Comparison of ENCODE assay signal across 8 cellular contexts in the genomic region with DNA sequence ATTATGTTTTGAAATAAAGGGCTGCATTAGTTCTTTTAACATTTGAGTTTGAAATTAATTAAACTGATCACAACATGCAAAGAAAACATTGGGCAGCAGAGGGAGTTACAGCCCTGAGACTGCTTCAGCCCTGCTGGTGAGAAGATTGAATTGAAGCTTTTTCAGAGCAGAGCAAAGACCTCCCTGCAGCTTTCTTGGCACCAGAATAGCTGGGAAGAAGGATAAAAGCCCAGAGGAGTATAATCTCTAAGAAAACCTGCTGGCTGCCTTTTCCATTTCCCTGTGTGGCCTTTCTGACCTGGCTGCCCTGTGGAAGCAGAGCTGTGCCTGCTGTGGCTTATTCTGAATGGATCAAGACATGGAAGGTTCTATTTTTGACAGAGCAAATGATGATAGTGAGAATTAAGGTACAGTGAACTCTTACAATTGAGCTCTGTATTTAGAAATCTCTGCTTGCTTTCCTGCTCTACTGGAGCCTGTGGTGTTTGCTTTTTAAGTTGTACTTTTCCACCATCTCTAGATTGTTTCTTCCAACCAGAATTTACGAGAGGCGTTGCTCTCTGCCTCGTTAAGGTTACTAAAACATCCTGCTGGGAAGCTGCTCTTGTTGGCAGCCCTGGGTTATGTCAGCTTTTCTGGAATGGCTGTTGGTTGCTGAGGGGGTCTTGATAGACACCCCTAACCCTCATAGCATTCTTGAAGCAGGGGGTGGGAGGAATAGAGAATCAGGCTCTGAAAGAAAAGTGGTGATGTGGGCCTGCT. TPM values are rescaled to one million over a fixed set of nuclear protein-coding genes. Genes with fewer than 3 reads are reported as not detected.
DNase-seq lines count a peak whose midpoint lies in the region; ATAC-seq, FAIRE-seq and TF ChIP-seq lines count a peak whose summit lies in the region.

No MANE protein-coding gene starts in this region.

- no peaks in the 10 kb centered on the region for H4K20me1 ChIP-seq in GM12878 (ENCODE audit: control insufficient read depth, insufficient read depth)

- H3K36me3 Mint-ChIP-seq in Caco-2 (ENCODE audit: insufficient read depth, unreplicated experiment), result peaks cover 41% of the 10 kb centered on the region

- intact Hi-C loops in Caco-2 (cut with micrococcal nuclease; ENCODE audit: unreplicated experiment), result loop anchor here (1.0 kb wide), 2 partner anchors 202 to 256 kb away; partner anchors contain the start of gene SOX13
- intact Hi-C loops in GM12878 (cut with micrococcal nuclease; ENCODE audit: unreplicated experiment), result no loop called here
- intact Hi-C loops in sigmoid colon (cut with DNase I), result loop anchor here (1.0 to 2.0 kb wide), 2 partner anchors 202 to 257 kb away; partner anchors contain the start of gene SOX13

- no peaks in the 10 kb centered on the region for H3K79me2 ChIP-seq in GM12878 (ENCODE audit: control insufficient read depth, insufficient read depth, low read length)

- TF ChIP-seq POLR2A in GM12878 (IDR thresholded peaks at IDR 0.05; ENCODE audit: low read depth, low read length) (no peak), sigmoid colon (IDR thresholded peaks at IDR 0.05) (no peak)

- TF ChIP-seq CTCF in Caco-2 (IDR thresholded peaks at IDR 0.05; ENCODE audit: insufficient read depth in 1 of 2, low read depth in 1 of 2, low read length in 1 of 2, severe bottlenecking in 1 of 2, unreplicated experiment in 1 of 2), result peak; percentile 90 to 96
- TF ChIP-seq CTCF in HEK293 (tag by site-specific recombination; IDR thresholded peaks at IDR 0.05), result peak; percentile 83
- peak; percentile 64 to 67 (median 67) for TF ChIP-seq CTCF in GM12878 (IDR thresholded peaks at IDR 0.05 in 2 of 3, conservative IDR thresholded peaks at IDR 0.05 in 1 of 3; ENCODE audit: control insufficient read depth in 2 of 3, extremely low read depth in 1 of 3, insufficient read depth in 1 of 3, low read depth in 3 of 3, low read length in 3 of 3)
- TF ChIP-seq CTCF in sigmoid colon (IDR thresholded peaks at IDR 0.05), result peak; percentile 85 to 98 (median 96)

- no peak overlapping the region for H2AFZ ChIP-seq in GM12878 (ENCODE audit: control insufficient read depth, low read depth, low read length)

- in situ Hi-C loops in GM12878 (cut with MboI), result no loop called here

- CTCF ChIA-PET in Caco-2 (lab: Charles Lee) (interaction anchor here (0.5 to 3.4 kb wide), 17 partner anchors 10 to 259 kb away, joined by 3 to 60 read pairs (median 4); partner anchors contain the start of genes SNRPE and SOX13), HEK293 (lab: Yijun Ruan, JAX) (interaction anchor here (0.6 to 8.2 kb wide), 26 partner anchors 9 to 602 kb away, joined by 3 to 167 read pairs (median 4); partner anchors contain the start of genes GOLT1A and SOX13), GM12878 (lab: Yijun Ruan, JAX) (interaction anchor here (0.7 to 5.7 kb wide), 13 partner anchors 11 to 493 kb away, joined by 3 to 102 read pairs (median 4); partner anchors contain the start of gene SNRPE)

- RAD21 ChIA-PET in GM12878 (lab: Charles Lee; ENCODE audit: unreplicated experiment), result interaction anchor here (1.0 to 5.0 kb wide), 3 partner anchors 171 to 259 kb away, joined by 3 to 42 read pairs (median 18); no protein-coding TSS in a partner anchor

- no peak overlapping the region for H3K27ac ChIP-seq in HEK293 (ENCODE audit: extremely low read depth, low read depth, low read length)
- no peak overlapping the region for H3K27ac ChIP-seq in GM12878 (ENCODE audit: control insufficient read depth, insufficient read depth)
- H3K27ac ChIP-seq in sigmoid colon, result peak overlapping the region in 3 of 4 donors; percentile 77 to 80 (median 77)

- no peak overlapping the region for H3K27ac Mint-ChIP-seq in Caco-2 (ENCODE audit: unreplicated experiment)

- SMC1A ChIA-PET in GM12878 (lab: Charles Lee; ENCODE audit: uncharacterized antibody, unreplicated experiment), result interaction anchor here (0.6 to 4.8 kb wide), 9 partner anchors 13 to 501 kb away, joined by 3 to 55 read pairs (median 3); no protein-coding TSS in a partner anchor

- DNase-seq in Caco-2 (peak; percentile 48 to 65), NCI-H774 (lab: John Stamatoyannopoulos, UW) (peak; percentile 29), GM12878 (ENCODE audit: low read depth, low spot score) (no peak), hippocampal formation (lab: John Stamatoyannopoulos, UW) (peak; percentile 48 to 80), sigmoid colon (peak; percentile 69)
- DNase-seq in activated effector memory CD4-positive, alpha-beta T cell treated with Interleukin-2 at 50 U/mL for 16 hours, result no peak

- H3K9ac ChIP-seq in GM12878 (ENCODE audit: control insufficient read depth, insufficient read depth, low read length), result no peak overlapping the region

- H3K27me3 ChIP-seq in Caco-2 (replicated peaks; ENCODE audit: control insufficient read depth, insufficient read depth, low read length) (no peaks in the 10 kb centered on the region), GM12878 (replicated peaks in 1 of 2; ENCODE audit: control insufficient read depth in 2 of 2, insufficient read depth in 2 of 2, low read length in 1 of 2) (no peaks in the 10 kb centered on the region), sigmoid colon (no peaks in the 10 kb centered on the region)

- TF ChIP-seq RAD21 in GM12878 (IDR thresholded peaks at IDR 0.05; ENCODE audit: insufficient read depth, low read depth, low read length), result peak; percentile 56

- H3K4me3 Mint-ChIP-seq in Caco-2 (ENCODE audit: unreplicated experiment), result no peak overlapping the region

- WGBS in GM12878 (ENCODE audit: insufficient coverage, insufficient replicate concordance, low lambda C conversion rate, missing lambda C conversion rate), result 85% methylated on average over 3 of the region's 3 CpGs
- 49 to 66% methylated on average over 3 of the region's 3 CpGs for WGBS in sigmoid colon, 2 donors

- H3K4me3 ChIP-seq in Caco-2 (ENCODE audit: low read depth, low read length) (no peak overlapping the region), HEK293 (ENCODE audit: low read depth, low read length) (no peak overlapping the region), GM12878 (no peak overlapping the region), sigmoid colon (peak overlapping the region in 1 of 4 donors; percentile 2)

- H3K36me3 ChIP-seq in Caco-2 (ENCODE audit: control insufficient read depth, insufficient read depth, low read length) (peaks cover 1% of the 10 kb centered on the region), HEK293 (ENCODE audit: control insufficient read depth in 2 of 2, insufficient read depth in 1 of 2, low read length in 2 of 2) (peaks cover 31 to 73% of the 10 kb centered on the region in 2 experiments), GM12878 (ENCODE audit: control insufficient read depth in 2 of 2, insufficient read depth in 2 of 2, low read length in 1 of 2) (peaks cover 2 to 9% of the 10 kb centered on the region in 2 experiments; a peak in 3 of 4 replicates), sigmoid colon (peaks cover 4 to 51% (median 5%) of the 10 kb centered on the region in 4 donors)

- no peak for FAIRE-seq in GM12878 (lab: Jason Lieb, UNC)

- POLR2A ChIA-PET in Caco-2 (lab: Charles Lee) (interaction anchor here (0.8 to 1.5 kb wide), 2 partner anchors 33 to 258 kb away, joined by 4 read pairs; no protein-coding TSS in a partner anchor), HEK293 (lab: Yijun Ruan, JAX) (interaction anchor here (0.6 to 3.5 kb wide), 4 partner anchors 57 to 257 kb away, joined by 3 to 20 read pairs (median 4); partner anchors contain the start of gene SOX13), GM12878 (lab: Charles Lee) (interaction anchor here (1.2 kb wide), 1 partner anchor 10 kb away, joined by 4 read pairs; the partner anchor contains the start of gene SNRPE)

- no TSS peak for BruUV-seq in Caco-2 (replicated peaks; lab: Mats Ljungman, UMichigan)
- no TSS peak for BruUV-seq in GM12878 (replicated peaks; lab: Mats Ljungman, UMichigan)

- TF ChIP-seq EP300 in GM12878 (IDR thresholded peaks at IDR 0.05; ENCODE audit: borderline replicate concordance in 1 of 2, control insufficient read depth in 1 of 2, low read depth in 2 of 2, low read length in 2 of 2), result no peak
- no peak for TF ChIP-seq EP300 in sigmoid colon (IDR thresholded peaks at IDR 0.05)

- ATAC-seq in GM12878, result peak; percentile 88
- ATAC-seq in HG03521 (IDR thresholded peaks at IDR 0.05; ENCODE audit: unreplicated experiment), result no peak

- no peaks in the 10 kb centered on the region for H3K27me3 Mint-ChIP-seq in Caco-2 (ENCODE audit: insufficient read depth, unreplicated experiment)

- H3K4me1 ChIP-seq in Caco-2 (no peaks in the 10 kb centered on the region), HEK293 (ENCODE audit: control insufficient read depth, insufficient read depth, low read length) (no peaks in the 10 kb centered on the region), GM12878 (ENCODE audit: control insufficient read depth, insufficient read depth, low read length) (no peaks in the 10 kb centered on the region), sigmoid colon (peaks cover 0 to 25% (median 22%) of the 10 kb centered on the region in 4 donors)

- no peaks in the 10 kb centered on the region for H3K9me3 ChIP-seq in Caco-2
- no peaks in the 10 kb centered on the region for H3K9me3 ChIP-seq in HEK293 (ENCODE audit: control insufficient read depth, insufficient read depth, low read depth, low read length)
- no peaks in the 10 kb centered on the region for H3K9me3 ChIP-seq in GM12878 (replicated peaks; ENCODE audit: control insufficient read depth, insufficient read depth, low read length)
- no peaks in the 10 kb centered on the region for H3K9me3 ChIP-seq in sigmoid colon

- H3K4me1 Mint-ChIP-seq in Caco-2 (ENCODE audit: low read depth, unreplicated experiment), result peaks cover 7% of the 10 kb centered on the region

- H3K4me2 ChIP-seq in GM12878 (ENCODE audit: control insufficient read depth, insufficient read depth), result no peak overlapping the region

- H3K9me3 Mint-ChIP-seq in Caco-2 (ENCODE audit: unreplicated experiment), result no peaks in the 10 kb centered on the region

RNA-seq across cellular contexts. Expression of gene SNRPE, which starts 9.9 kb away (rescaled TPM):
- 236 and 264 TPM in 2 replicates for total RNA-seq in Caco-2 (2022)
- total RNA-seq in GM12878 (2013; cell fraction: nucleolus; rRNA removed), result 30.9 and 33.0 TPM in 2 replicates
- total RNA-seq in GM12878 (2014; rRNA removed), result 109 and 122 TPM in 2 replicates
- 189 and 196 TPM in 2 replicates for total RNA-seq in GM12878 (2014; rRNA removed; fragmentation: Illumina TruSeq; extraction: Trizol)
- 262 and 287 TPM in 2 replicates for total RNA-seq in GM12878 (2021)
- 1,993 TPM for polyA plus RNA-seq in GM12878 (2011; ENCODE audit: low read depth)
- 370 and 615 TPM in 2 replicates for polyA plus RNA-seq in GM12878 (2011; rRNA removed)
- 288 and 332 TPM in 2 replicates for polyA plus RNA-seq in GM12878 (2011; cell fraction: cytosol; rRNA removed)
- 172 TPM in 2 replicates for polyA plus RNA-seq in GM12878 (2011; cell fraction: nucleus; rRNA removed)
- polyA plus RNA-seq in GM12878 (2012), result 346 and 470 TPM in 2 replicates
- 256 and 261 TPM in 2 replicates for polyA plus RNA-seq in GM12878 (2014; fragmentation: Illumina TruSeq; extraction: Trizol)
- polyA plus RNA-seq in GM12878 (2014; fragmentation: Nextera tagmentation; extraction: Ambion mirVana), result 1,000 to 10,000 TPM; 1,331 to 1,384 TPM
- polyA plus RNA-seq in GM12878 (2014; rRNA removed), result 167 and 192 TPM in 2 replicates
- polyA plus RNA-seq in GM12878 (2016; fragmentation: Nextera tagmentation; extraction: Ambion mirVana), result 1,000 to 10,000 TPM in 1 of 2 experiments, 100 to 1,000 TPM in 1; 959 to 1,046 TPM
- polyA minus RNA-seq in GM12878 (2011; rRNA and poly(A)+ RNA removed), result 108 and 168 TPM in 2 replicates
- 15.8 and 23.8 TPM in 2 replicates for polyA minus RNA-seq in GM12878 (2011; cell fraction: cytosol; rRNA and poly(A)+ RNA removed)
- polyA minus RNA-seq in GM12878 (2011; cell fraction: nucleus; rRNA and poly(A)+ RNA removed), result 27.8 and 36.4 TPM in 2 replicates
- 10 to 100 TPM; 23.1 to 66.0 (median 43.4) TPM for total RNA-seq in sigmoid colon
- polyA plus RNA-seq in sigmoid colon, result 100 to 1,000 TPM in 2 of 3 donors, 10 to 100 TPM in 1; 93.9 to 140 (median 121) TPM

Comparison
In these comparisons a context has a peak if more than half of its experiments do, and no peak if none do; other contexts are left out.
1. DNase-seq: peak in Caco-2 (2 of 2), NCI-H774 (single experiment), hippocampal formation (2 of 2) and sigmoid colon (single experiment); none in GM12878 (single experiment) and activated effector memory CD4-positive, alpha-beta T cell treated with Interleukin-2 at 50 U/mL for 16 hours (single experiment).
2. H3K27ac ChIP-seq: peak in sigmoid colon (3 of 4); none in HEK293 (single experiment) and GM12878 (single experiment).
3. Peak in every context shown above with its lines, with median percentiles within 50 percentile points of each other: CTCF ChIP-seq.